ENCODE assay signal across 1 cellular context in genomic region chr5:137605377-137605776, GRCh38.
TF ChIP-seq lines count a peak whose summit lies in the region.

No MANE protein-coding gene starts in this region.

TF ChIP-seq in GM23338, 12 proteins besides CTCF, POLR2A, EP300 and RAD21 (continued from another document):
- TF ChIP-seq, protein P1, sequence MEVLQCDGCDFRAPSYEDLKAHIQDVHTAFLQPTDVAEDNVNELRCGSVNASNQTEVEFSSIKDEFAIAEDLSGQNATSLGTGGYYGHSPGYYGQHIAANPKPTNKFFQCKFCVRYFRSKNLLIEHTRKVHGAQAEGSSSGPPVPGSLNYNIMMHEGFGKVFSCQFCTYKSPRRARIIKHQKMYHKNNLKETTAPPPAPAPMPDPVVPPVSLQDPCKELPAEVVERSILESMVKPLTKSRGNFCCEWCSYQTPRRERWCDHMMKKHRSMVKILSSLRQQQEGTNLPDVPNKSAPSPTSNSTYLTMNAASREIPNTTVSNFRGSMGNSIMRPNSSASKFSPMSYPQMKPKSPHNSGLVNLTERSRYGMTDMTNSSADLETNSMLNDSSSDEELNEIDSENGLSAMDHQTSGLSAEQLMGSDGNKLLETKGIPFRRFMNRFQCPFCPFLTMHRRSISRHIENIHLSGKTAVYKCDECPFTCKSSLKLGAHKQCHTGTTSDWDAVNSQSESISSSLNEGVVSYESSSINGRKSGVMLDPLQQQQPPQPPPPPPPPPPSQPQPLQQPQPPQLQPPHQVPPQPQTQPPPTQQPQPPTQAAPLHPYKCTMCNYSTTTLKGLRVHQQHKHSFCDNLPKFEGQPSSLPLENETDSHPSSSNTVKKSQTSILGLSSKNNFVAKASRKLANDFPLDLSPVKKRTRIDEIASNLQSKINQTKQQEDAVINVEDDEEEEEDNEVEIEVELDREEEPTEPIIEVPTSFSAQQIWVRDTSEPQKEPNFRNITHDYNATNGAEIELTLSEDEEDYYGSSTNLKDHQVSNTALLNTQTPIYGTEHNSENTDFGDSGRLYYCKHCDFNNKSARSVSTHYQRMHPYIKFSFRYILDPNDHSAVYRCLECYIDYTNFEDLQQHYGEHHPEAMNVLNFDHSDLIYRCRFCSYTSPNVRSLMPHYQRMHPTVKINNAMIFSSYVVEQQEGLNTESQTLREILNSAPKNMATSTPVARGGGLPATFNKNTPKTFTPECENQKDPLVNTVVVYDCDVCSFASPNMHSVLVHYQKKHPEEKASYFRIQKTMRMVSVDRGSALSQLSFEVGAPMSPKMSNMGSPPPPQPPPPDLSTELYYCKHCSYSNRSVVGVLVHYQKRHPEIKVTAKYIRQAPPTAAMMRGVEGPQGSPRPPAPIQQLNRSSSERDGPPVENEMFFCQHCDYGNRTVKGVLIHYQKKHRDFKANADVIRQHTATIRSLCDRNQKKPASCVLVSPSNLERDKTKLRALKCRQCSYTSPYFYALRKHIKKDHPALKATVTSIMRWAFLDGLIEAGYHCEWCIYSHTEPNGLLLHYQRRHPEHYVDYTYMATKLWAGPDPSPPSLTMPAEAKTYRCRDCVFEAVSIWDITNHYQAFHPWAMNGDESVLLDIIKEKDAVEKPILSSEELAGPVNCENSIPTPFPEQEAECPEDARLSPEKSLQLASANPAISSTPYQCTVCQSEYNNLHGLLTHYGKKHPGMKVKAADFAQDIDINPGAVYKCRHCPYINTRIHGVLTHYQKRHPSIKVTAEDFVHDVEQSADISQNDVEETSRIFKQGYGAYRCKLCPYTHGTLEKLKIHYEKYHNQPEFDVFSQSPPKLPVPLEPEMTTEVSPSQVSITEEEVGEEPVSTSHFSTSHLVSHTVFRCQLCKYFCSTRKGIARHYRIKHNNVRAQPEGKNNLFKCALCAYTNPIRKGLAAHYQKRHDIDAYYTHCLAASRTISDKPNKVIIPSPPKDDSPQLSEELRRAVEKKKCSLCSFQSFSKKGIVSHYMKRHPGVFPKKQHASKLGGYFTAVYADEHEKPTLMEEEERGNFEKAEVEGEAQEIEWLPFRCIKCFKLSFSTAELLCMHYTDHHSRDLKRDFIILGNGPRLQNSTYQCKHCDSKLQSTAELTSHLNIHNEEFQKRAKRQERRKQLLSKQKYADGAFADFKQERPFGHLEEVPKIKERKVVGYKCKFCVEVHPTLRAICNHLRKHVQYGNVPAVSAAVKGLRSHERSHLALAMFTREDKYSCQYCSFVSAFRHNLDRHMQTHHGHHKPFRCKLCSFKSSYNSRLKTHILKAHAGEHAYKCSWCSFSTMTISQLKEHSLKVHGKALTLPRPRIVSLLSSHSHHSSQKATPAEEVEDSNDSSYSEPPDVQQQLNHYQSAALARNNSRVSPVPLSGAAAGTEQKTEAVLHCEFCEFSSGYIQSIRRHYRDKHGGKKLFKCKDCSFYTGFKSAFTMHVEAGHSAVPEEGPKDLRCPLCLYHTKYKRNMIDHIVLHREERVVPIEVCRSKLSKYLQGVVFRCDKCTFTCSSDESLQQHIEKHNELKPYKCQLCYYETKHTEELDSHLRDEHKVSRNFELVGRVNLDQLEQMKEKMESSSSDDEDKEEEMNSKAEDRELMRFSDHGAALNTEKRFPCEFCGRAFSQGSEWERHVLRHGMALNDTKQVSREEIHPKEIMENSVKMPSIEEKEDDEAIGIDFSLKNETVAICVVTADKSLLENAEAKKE (CRISPR knock-in tag; IDR thresholded peaks at IDR 0.05): no peak
- TF ChIP-seq, protein P2, sequence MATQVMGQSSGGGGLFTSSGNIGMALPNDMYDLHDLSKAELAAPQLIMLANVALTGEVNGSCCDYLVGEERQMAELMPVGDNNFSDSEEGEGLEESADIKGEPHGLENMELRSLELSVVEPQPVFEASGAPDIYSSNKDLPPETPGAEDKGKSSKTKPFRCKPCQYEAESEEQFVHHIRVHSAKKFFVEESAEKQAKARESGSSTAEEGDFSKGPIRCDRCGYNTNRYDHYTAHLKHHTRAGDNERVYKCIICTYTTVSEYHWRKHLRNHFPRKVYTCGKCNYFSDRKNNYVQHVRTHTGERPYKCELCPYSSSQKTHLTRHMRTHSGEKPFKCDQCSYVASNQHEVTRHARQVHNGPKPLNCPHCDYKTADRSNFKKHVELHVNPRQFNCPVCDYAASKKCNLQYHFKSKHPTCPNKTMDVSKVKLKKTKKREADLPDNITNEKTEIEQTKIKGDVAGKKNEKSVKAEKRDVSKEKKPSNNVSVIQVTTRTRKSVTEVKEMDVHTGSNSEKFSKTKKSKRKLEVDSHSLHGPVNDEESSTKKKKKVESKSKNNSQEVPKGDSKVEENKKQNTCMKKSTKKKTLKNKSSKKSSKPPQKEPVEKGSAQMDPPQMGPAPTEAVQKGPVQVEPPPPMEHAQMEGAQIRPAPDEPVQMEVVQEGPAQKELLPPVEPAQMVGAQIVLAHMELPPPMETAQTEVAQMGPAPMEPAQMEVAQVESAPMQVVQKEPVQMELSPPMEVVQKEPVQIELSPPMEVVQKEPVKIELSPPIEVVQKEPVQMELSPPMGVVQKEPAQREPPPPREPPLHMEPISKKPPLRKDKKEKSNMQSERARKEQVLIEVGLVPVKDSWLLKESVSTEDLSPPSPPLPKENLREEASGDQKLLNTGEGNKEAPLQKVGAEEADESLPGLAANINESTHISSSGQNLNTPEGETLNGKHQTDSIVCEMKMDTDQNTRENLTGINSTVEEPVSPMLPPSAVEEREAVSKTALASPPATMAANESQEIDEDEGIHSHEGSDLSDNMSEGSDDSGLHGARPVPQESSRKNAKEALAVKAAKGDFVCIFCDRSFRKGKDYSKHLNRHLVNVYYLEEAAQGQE (IDR thresholded peaks at IDR 0.05; ENCODE audit: unreplicated experiment): no peak
TF ChIP-seq in GM23338: peak in this region for 0.
